In the genomic region with DNA sequence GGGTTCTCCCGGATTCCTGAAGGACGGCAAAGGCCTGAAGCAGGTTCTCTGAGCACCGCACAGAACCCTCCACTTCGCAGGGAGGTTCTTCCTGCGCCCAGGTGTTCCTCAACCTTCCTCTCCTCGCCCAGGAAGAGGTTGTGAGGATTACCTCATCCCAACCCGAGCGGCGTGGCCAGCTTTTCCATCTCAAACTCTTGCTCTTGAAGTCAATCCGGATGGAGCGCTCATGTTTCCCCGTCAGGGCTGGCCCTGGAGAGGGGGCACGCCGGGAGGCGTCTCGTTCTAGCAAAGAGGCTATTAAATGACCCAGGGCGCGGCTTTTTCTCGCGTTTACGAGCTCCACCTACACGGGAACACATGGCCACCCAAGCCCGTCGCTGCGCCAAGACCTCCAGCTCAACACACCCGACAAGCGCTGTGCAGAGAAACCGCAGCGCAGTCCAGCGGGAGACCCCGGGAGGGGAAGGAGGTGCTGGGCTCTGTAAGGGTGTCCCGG, we compare ENCODE assay signal across 8 cellular contexts. TPM values are rescaled to one million over a fixed set of nuclear protein-coding genes. Genes with fewer than 3 reads are reported as not detected.
DNase-seq lines count a peak whose midpoint lies in the region; ATAC-seq, FAIRE-seq and TF ChIP-seq lines count a peak whose summit lies in the region.

No MANE protein-coding gene starts in this region.

- no peaks in the 10 kb centered on the region for H3K36me3 Mint-ChIP-seq in immature natural killer cell

- H3K9me3 Mint-ChIP-seq in immature natural killer cell: no peaks in the 10 kb centered on the region

- peaks cover 42 to 43% of the 10 kb centered on the region in 2 donors for H3K4me1 Mint-ChIP-seq in immature natural killer cell

- H3K9ac ChIP-seq in KMS-11: peak overlapping the region; percentile 95
- H3K9ac ChIP-seq in OCI-LY1 (ENCODE audit: low read length): peak overlapping the region; percentile 98

- H2AFZ ChIP-seq in KMS-11 (ENCODE audit: low read depth) (peak overlapping the region; percentile 98), OCI-LY1 (ENCODE audit: low read length) (peak overlapping the region; percentile 6)

- TF ChIP-seq CTCF in KMS-11 (conservative IDR thresholded peaks at IDR 0.05; ENCODE audit: low read depth, low read length) (no peak), OCI-LY1 (IDR thresholded peaks at IDR 0.05; ENCODE audit: low read length) (no peak), breast epithelium (IDR thresholded peaks at IDR 0.05) (no peak)

- H3K27me3 Mint-ChIP-seq in immature natural killer cell (ENCODE audit: low read depth in 3 of 3): peaks cover 5 to 15% (median 8%) of the 10 kb centered on the region in 3 donors

- H3K79me2 ChIP-seq in KMS-11 (ENCODE audit: insufficient read depth, low read depth) (peaks cover 42% of the 10 kb centered on the region), OCI-LY1 (ENCODE audit: insufficient read depth, low read length) (peaks cover 41% of the 10 kb centered on the region)

- peak overlapping the region; percentile 91 to 96 (median 93) for H3K27ac Mint-ChIP-seq in immature natural killer cell

- H3K27me3 ChIP-seq in KMS-11 (ENCODE audit: insufficient read depth, low read depth) (no peaks in the 10 kb centered on the region), OCI-LY1 (ENCODE audit: insufficient read depth, low read length) (no peaks in the 10 kb centered on the region), breast epithelium (no peaks in the 10 kb centered on the region), small intestine (ENCODE audit: control insufficient read depth in 2 of 2, insufficient read depth in 2 of 2, low read length in 2 of 2) (no peaks in the 10 kb centered on the region)

- H3K4me3 Mint-ChIP-seq in immature natural killer cell: peak overlapping the region; percentile 88 to 97 (median 93)

- H3K4me3 ChIP-seq in KMS-11 (IDR thresholded peaks at IDR 0.05; ENCODE audit: insufficient read depth, low read depth, low read length) (peak overlapping the region; percentile 76), OCI-LY1 (ENCODE audit: low read depth, low read length, poor library complexity, severe bottlenecking) (peak overlapping the region; percentile 99), breast epithelium (peak overlapping the region; percentile 84 to 95 (median 84)), small intestine (ENCODE audit: low read depth in 1 of 2, low read length in 2 of 2) (peak overlapping the region; percentile 37 to 95)

- no peaks in the 10 kb centered on the region for H3K36me3 ChIP-seq in KMS-11 (ENCODE audit: insufficient read depth)
- H3K36me3 ChIP-seq in OCI-LY1 (ENCODE audit: insufficient read depth, low read length): peaks cover 12% of the 10 kb centered on the region
- H3K36me3 ChIP-seq in breast epithelium: no peaks in the 10 kb centered on the region
- H3K36me3 ChIP-seq in small intestine (ENCODE audit: control insufficient read depth in 2 of 2, insufficient read depth in 2 of 2, low read length in 2 of 2): peaks cover 0 to under 1% of the 10 kb centered on the region in 2 donors

- H3K27ac ChIP-seq in KMS-11 (peak overlapping the region; percentile 96), OCI-LY1 (ENCODE audit: low read depth, low read length, poor library complexity, severe bottlenecking) (peak overlapping the region; percentile 66), breast epithelium (peak overlapping the region; percentile 97), small intestine (ENCODE audit: low read depth in 1 of 2, low read length in 1 of 2) (peak overlapping the region; percentile 98 to 99)

- intact Hi-C loops in breast epithelium (cut with DNase I; ENCODE audit: low total_unique reads): no loop called here

- H4K20me1 ChIP-seq in KMS-11 (ENCODE audit: insufficient read depth) (peaks cover 11% of the 10 kb centered on the region; the same call in 1 of the 2 replicates), OCI-LY1 (ENCODE audit: insufficient read depth, low read length) (no peaks in the 10 kb centered on the region; the same call in 1 of the 2 replicates)

- DNase-seq in ELR (ENCODE audit: low read depth) (peak; percentile 83), breast epithelium (ENCODE audit: low spot score in 2 of 2) (peak; percentile 66 to 70), immature natural killer cell (no peak), small intestine (peak; percentile 80), germinal center (ENCODE audit: low spot score) (no peak)

- peak; percentile 32 for ATAC-seq in GM21717 (IDR thresholded peaks at IDR 0.05; ENCODE audit: unreplicated experiment)

- no peak for TF ChIP-seq POLR2A in breast epithelium (IDR thresholded peaks at IDR 0.05)

- 0% methylated on average over 31 to 32 of the region's 32 CpGs for WGBS in small intestine, 3 donors

- H3K4me2 ChIP-seq in KMS-11 (peak overlapping the region; percentile 95), OCI-LY1 (ENCODE audit: low read length) (peak overlapping the region; percentile 100)

- H3K9me3 ChIP-seq in OCI-LY1 (ENCODE audit: low read length) (no peaks in the 10 kb centered on the region), breast epithelium (no peaks in the 10 kb centered on the region), small intestine (ENCODE audit: control insufficient read depth, low read depth) (no peaks in the 10 kb centered on the region)

- FAIRE-seq in small intestine (lab: Jason Lieb, UNC): no peak

- peaks cover 32% of the 10 kb centered on the region for H3K4me1 ChIP-seq in KMS-11 (ENCODE audit: low read depth, poor library complexity, severe bottlenecking)
- peaks cover 28% of the 10 kb centered on the region for H3K4me1 ChIP-seq in OCI-LY1 (ENCODE audit: insufficient read depth, low read length, severe bottlenecking)
- H3K4me1 ChIP-seq in breast epithelium: no peaks in the 10 kb centered on the region
- H3K4me1 ChIP-seq in small intestine (ENCODE audit: control insufficient read depth in 2 of 2, insufficient read depth in 1 of 2, low read depth in 1 of 2, low read length in 1 of 2): peaks cover 4 to 7% of the 10 kb centered on the region in 2 donors

- no peaks in the 10 kb centered on the region for H3K9me2 ChIP-seq in OCI-LY1 (ENCODE audit: low read depth, low read length)

- no peaks in the 10 kb centered on the region for H3F3A ChIP-seq in OCI-LY1 (ENCODE audit: insufficient read depth, low read length)

RNA-seq across cellular contexts. Expression of a gene that starts 0.6 kb away (rescaled TPM):
- total RNA-seq in breast epithelium: 100 to 1,000 TPM in 2 of 3 donors, 10 to 100 TPM in 1; 82.6 to 101 (median 100) TPM
- polyA plus RNA-seq in immature natural killer cell: 10 to 100 TPM; 69.9 to 85.2 (median 80.5) TPM
- 10 to 100 TPM; 39.7 to 65.5 (median 48.3) TPM for polyA plus RNA-seq in small intestine

RNA-seq across cellular contexts. Expression of a gene that starts 51.0 kb away (rescaled TPM):
- total RNA-seq in breast epithelium: 10 to 100 TPM in 1 of 3 donors, 1 to 10 TPM in 2; 3.4 to 32.8 (median 6.0) TPM
- polyA plus RNA-seq in immature natural killer cell (1 to 10 TPM in 2 of 3 donors, not detected in 1; 1.6 to 2.5 TPM), small intestine (1 to 10 TPM in 1 of 3 donors, under 1 TPM in 2; 0.22 to 6.3 (median 0.81) TPM)

Comparison
In these comparisons a context has a peak if more than half of its experiments do, and no peak if none do; other contexts are left out.
1. DNase-seq: peak in ELR (single experiment), breast epithelium (2 of 2) and small intestine (single experiment); none in immature natural killer cell (0 of 3) and germinal center (single experiment).
2. Peak in every context shown above with its lines, with median percentiles within 50 percentile points of each other: H3K27ac ChIP-seq and H3K4me3 ChIP-seq.